In genomic region chr21:42085246-42086077, GRCh38 we compare ENCODE assay signal across 18 cellular contexts. TPM values are rescaled to one million over a fixed set of nuclear protein-coding genes. Genes with fewer than 3 reads are reported as not detected.
A peak's percentile ranks its signal among the peaks of the same experiment; 100 is the strongest.
DNase-seq lines count a peak whose midpoint lies in the region; ATAC-seq and TF ChIP-seq lines count a peak whose summit lies in the region.
"Had no signal": no experiment of that assay in that cellular context is flagged by ENCODE, and none has a peak within 500 bp of the region (broad histone marks: within the 10 kb centered on the region; RNA-seq: fewer than 3 reads in every experiment).

No MANE protein-coding gene starts in this region.

- H3F3A ChIP-seq in OCI-LY1 (ENCODE audit: insufficient read depth, low read length): no peaks in the 10 kb centered on the region

- H3T11ph ChIP-seq in H9 (ENCODE audit: low read length): no peak overlapping the region

- no peaks in the 10 kb centered on the region for H3K4me1 ChIP-seq in H9 (ENCODE audit: insufficient read depth, low read length)
- H3K4me1 ChIP-seq in OCI-LY1 (ENCODE audit: insufficient read depth, low read length, severe bottlenecking): peaks cover 67% of the 10 kb centered on the region
- peaks cover 8% of the 10 kb centered on the region for H3K4me1 ChIP-seq in mesenchymal stem cell (ENCODE audit: control insufficient read depth, insufficient read depth, low read depth, low read length)
- peaks cover 6 to 20% of the 10 kb centered on the region in 2 donors for H3K4me1 ChIP-seq in thyroid gland
- H3K4me1 ChIP-seq: HAP-1 had no signal

- H4K8ac ChIP-seq in H9 (replicated peaks; ENCODE audit: insufficient read length, low read depth, low read length) (no peak overlapping the region), mesenchymal stem cell (ENCODE audit: low read length) (peak overlapping the region; percentile 66)

- H3K23ac ChIP-seq in H9 (ENCODE audit: insufficient read length, low read depth, low read length): no peak overlapping the region
- no peak overlapping the region for H3K23ac ChIP-seq in mesenchymal stem cell (ENCODE audit: low read length in 2 of 2)

- H3K4me3 Mint-ChIP-seq in H9: no peak overlapping the region
- H3K4me3 Mint-ChIP-seq in activated T-helper 2 cell treated with anti-CD3 and anti-CD28 coated beads, Interferon-gamma antibody, Interleukin-2, Interleukin-4, amounts not matched to agents 10 μg/mL and 5 μg/mL and 100 μg/mL, durations not matched to agents 14 hours and 24 hours and 36 hours (ENCODE audit: low read depth): no peak overlapping the region
- H3K4me3 Mint-ChIP-seq: CD4-positive, alpha-beta T cell had no signal

- no peak overlapping the region for H2BK120ac ChIP-seq in H9 (ENCODE audit: low read depth, low read length, poor library complexity, severe bottlenecking)
- no peak overlapping the region for H2BK120ac ChIP-seq in mesenchymal stem cell (ENCODE audit: low read depth, low read length)

- H2BK5ac ChIP-seq in H9 (ENCODE audit: insufficient read length, low read length) (no peak overlapping the region), mesenchymal stem cell (ENCODE audit: low read depth, low read length, poor library complexity, severe bottlenecking) (no peak overlapping the region)

- H3K4me1 Mint-ChIP-seq in H9: no peaks in the 10 kb centered on the region
- H3K4me1 Mint-ChIP-seq in activated T-helper 2 cell treated with anti-CD3 and anti-CD28 coated beads, Interferon-gamma antibody, Interleukin-2, Interleukin-4, amounts not matched to agents 10 μg/mL and 5 μg/mL and 100 μg/mL, durations not matched to agents 14 hours and 24 hours and 36 hours (ENCODE audit: low read depth): peaks cover 10% of the 10 kb centered on the region

- H3K36me3 Mint-ChIP-seq in H9 (ENCODE audit: insufficient read depth in 1 of 3, low read depth in 3 of 3): no peaks in the 10 kb centered on the region
- H3K36me3 Mint-ChIP-seq in activated T-helper 2 cell treated with anti-CD3 and anti-CD28 coated beads, Interferon-gamma antibody, Interleukin-2, Interleukin-4, amounts not matched to agents 10 μg/mL and 5 μg/mL and 100 μg/mL, durations not matched to agents 14 hours and 24 hours and 36 hours (ENCODE audit: low read depth): no peaks in the 10 kb centered on the region

- no peak for TF ChIP-seq POLR2A in thyroid gland (IDR thresholded peaks at IDR 0.05)

- H3K4me2 ChIP-seq in H9 (ENCODE audit: insufficient read depth, insufficient read length, low read length) (no peak overlapping the region), OCI-LY1 (ENCODE audit: low read length) (peak overlapping the region; percentile 11; the same call in 1 of the 2 replicates), mesenchymal stem cell (ENCODE audit: low read length, poor library complexity, severe bottlenecking) (no peak overlapping the region)
- H3K4me2 ChIP-seq: BLaER1, KMS-11 had no signal

- H3K36me3 ChIP-seq in OCI-LY1 (ENCODE audit: insufficient read depth, low read length) (no peaks in the 10 kb centered on the region), mesenchymal stem cell (ENCODE audit: control insufficient read depth in 1 of 2, insufficient read depth in 2 of 2, low read depth in 1 of 2, low read length in 2 of 2) (no peaks in the 10 kb centered on the region), thyroid gland (no peaks in the 10 kb centered on the region), MG63 (no peaks in the 10 kb centered on the region)
- H3K36me3 ChIP-seq: BLaER1, HAP-1 had no signal

- H2BK20ac ChIP-seq in H9 (ENCODE audit: low read depth, low read length, poor library complexity, severe bottlenecking): no peak overlapping the region

- ATAC-seq in GM21576 (IDR thresholded peaks at IDR 0.05; ENCODE audit: unreplicated experiment): no peak

- H3K27ac Mint-ChIP-seq in H9: no peak overlapping the region
- no peak overlapping the region for H3K27ac Mint-ChIP-seq in activated T-helper 2 cell treated with anti-CD3 and anti-CD28 coated beads, Interferon-gamma antibody, Interleukin-2, Interleukin-4, amounts not matched to agents 10 μg/mL and 5 μg/mL and 100 μg/mL, durations not matched to agents 14 hours and 24 hours and 36 hours
- H3K27ac Mint-ChIP-seq: CD4-positive, alpha-beta T cell had no signal

- no peaks in the 10 kb centered on the region for H3K27me3 ChIP-seq in H9 (ENCODE audit: insufficient read depth, low read length)
- H3K27me3 ChIP-seq in OCI-LY1 (ENCODE audit: insufficient read depth, low read length): peaks cover 7% of the 10 kb centered on the region; the same call in 1 of the 2 replicates
- peaks cover 0 to 25% of the 10 kb centered on the region in 2 experiments for H3K27me3 ChIP-seq in mesenchymal stem cell (ENCODE audit: control insufficient read depth in 1 of 2, insufficient read depth in 1 of 2, low read length in 2 of 2)
- no peaks in the 10 kb centered on the region for H3K27me3 ChIP-seq in thyroid gland
- no peaks in the 10 kb centered on the region for H3K27me3 ChIP-seq in MG63
- H3K27me3 ChIP-seq: BLaER1 had no signal

- no peaks in the 10 kb centered on the region for H3K9me2 ChIP-seq in OCI-LY1 (ENCODE audit: low read depth, low read length)

- no peaks in the 10 kb centered on the region for H3K9me3 Mint-ChIP-seq in H9
- H3K9me3 Mint-ChIP-seq in activated T-helper 2 cell treated with anti-CD3 and anti-CD28 coated beads, Interferon-gamma antibody, Interleukin-2, Interleukin-4, amounts not matched to agents 10 μg/mL and 5 μg/mL and 100 μg/mL, durations not matched to agents 14 hours and 24 hours and 36 hours: no peaks in the 10 kb centered on the region
- H3K9me3 Mint-ChIP-seq: CD4-positive, alpha-beta T cell had no signal

- H4K20me1 ChIP-seq in H9 (ENCODE audit: control insufficient read depth, insufficient read depth, insufficient read length): no peaks in the 10 kb centered on the region
- H4K20me1 ChIP-seq in OCI-LY1 (ENCODE audit: insufficient read depth, low read length): no peaks in the 10 kb centered on the region
- H4K20me1 ChIP-seq: BLaER1 had no signal

- H4K5ac ChIP-seq in H9 (ENCODE audit: insufficient read length, low read depth, low read length): no peak overlapping the region

- H3K79me1 ChIP-seq in H9 (ENCODE audit: insufficient read depth, low read depth, low read length, poor library complexity, severe bottlenecking) (no peaks in the 10 kb centered on the region), mesenchymal stem cell (replicated peaks; ENCODE audit: low read length, poor library complexity, severe bottlenecking) (no peaks in the 10 kb centered on the region)

- no peak overlapping the region for H3K18ac ChIP-seq in H9 (ENCODE audit: insufficient read length, low read depth, low read length)
- H3K18ac ChIP-seq in mesenchymal stem cell (ENCODE audit: low read depth in 1 of 2, low read length in 2 of 2): no peak overlapping the region

- TF ChIP-seq CTCF in H9 (conservative IDR thresholded peaks at IDR 0.05) (no peak), OCI-LY1 (IDR thresholded peaks at IDR 0.05; ENCODE audit: low read length) (no peak), thyroid gland (IDR thresholded peaks at IDR 0.05) (no peak)

- H2BK15ac ChIP-seq in H9 (ENCODE audit: low read depth, low read length) (no peak overlapping the region), mesenchymal stem cell (ENCODE audit: low read depth, poor library complexity, severe bottlenecking) (peak overlapping the region; percentile 30)

- intact Hi-C loops in thyroid gland (cut with DNase I): no loop called here
- intact Hi-C loops in activated T-helper 2 cell treated with anti-CD3 and anti-CD28 coated beads, Interferon-gamma antibody, Interleukin-2, Interleukin-4, amounts not matched to agents 10 μg/mL and 5 μg/mL and 100 μg/mL, durations not matched to agents 14 hours and 24 hours and 36 hours (cut with micrococcal nuclease): no loop called here

- DNase-seq in H9 (no peak), mesenchymal stem cell (no peak), thyroid gland (no peak), MG63 (no peak)
- no peak for DNase-seq in activated T-helper 2 cell treated with anti-CD3 and anti-CD28 coated beads, Interferon-gamma antibody, Interleukin-2, Interleukin-4, amounts not matched to agents 10 μg/mL and 5 μg/mL and 100 μg/mL, durations not matched to agents 14 hours and 24 hours and 36 hours (ENCODE audit: low spot score)
- DNase-seq: 8988T; ACHN; CD4-positive, alpha-beta T cell; NCI-H146; NCI-H1930; NCI-H2107; NCI-H526; SHP77 treated with DMSO at 0.1 percent for 48 hours had no signal

- H3K4ac ChIP-seq in H9 (ENCODE audit: low read depth, low read length): no peak overlapping the region
- no peak overlapping the region for H3K4ac ChIP-seq in mesenchymal stem cell (ENCODE audit: low read depth in 1 of 2, low read length in 2 of 2)

- H3K56ac ChIP-seq in H9 (ENCODE audit: insufficient read length, low read depth, low read length): no peak overlapping the region

- no peaks in the 10 kb centered on the region for H3K9me3 ChIP-seq in H9 (ENCODE audit: control insufficient read depth, low read depth, low read length)
- no peaks in the 10 kb centered on the region for H3K9me3 ChIP-seq in OCI-LY1 (ENCODE audit: low read length)
- H3K9me3 ChIP-seq in mesenchymal stem cell (ENCODE audit: control insufficient read depth, low read length): no peaks in the 10 kb centered on the region
- no peaks in the 10 kb centered on the region for H3K9me3 ChIP-seq in thyroid gland
- no peaks in the 10 kb centered on the region for H3K9me3 ChIP-seq in MG63
- H3K9me3 ChIP-seq: BLaER1, HAP-1 had no signal

- no peaks in the 10 kb centered on the region for H3K23me2 ChIP-seq in H9 (ENCODE audit: insufficient read length, low read depth, low read length, poor library complexity, severe bottlenecking)

- no peak overlapping the region for H3K27ac ChIP-seq in H9 (ENCODE audit: insufficient read length, low read depth, low read length)
- H3K27ac ChIP-seq in OCI-LY1 (ENCODE audit: low read depth, low read length, poor library complexity, severe bottlenecking): peak overlapping the region; percentile 77
- no peak overlapping the region for H3K27ac ChIP-seq in mesenchymal stem cell (ENCODE audit: low read length, poor library complexity, severe bottlenecking)
- peak overlapping the region; percentile 30 to 74 (median 53) for H3K27ac ChIP-seq in thyroid gland
- H3K27ac ChIP-seq: BLaER1, KMS-11 had no signal

- H3K79me2 ChIP-seq in H9 (ENCODE audit: insufficient read depth, low read length) (no peaks in the 10 kb centered on the region), OCI-LY1 (ENCODE audit: insufficient read depth, low read length) (no peaks in the 10 kb centered on the region)

- no peak overlapping the region for H4K91ac ChIP-seq in H9 (ENCODE audit: insufficient read length, low read depth, low read length)
- no peak overlapping the region for H4K91ac ChIP-seq in mesenchymal stem cell (ENCODE audit: low read length)

- H2AFZ ChIP-seq in H9 (ENCODE audit: low read length) (no peak overlapping the region), OCI-LY1 (ENCODE audit: low read length) (no peak overlapping the region), mesenchymal stem cell (ENCODE audit: low read depth, low read length) (no peak overlapping the region)

- WGBS in H9 (ENCODE audit: extremely low coverage, insufficient read length, low lambda C conversion rate): no CpG with 5 or more reads among the region's 16 CpGs
- 91% methylated on average over 16 of the region's 16 CpGs for WGBS in mesenchymal stem cell
- WGBS in thyroid gland, 2 donors: 88 to 95% methylated on average over 15 to 16 of the region's 16 CpGs

- H3K27me3 Mint-ChIP-seq in H9 (ENCODE audit: low read depth): peaks cover 3% of the 10 kb centered on the region
- H3K27me3 Mint-ChIP-seq in activated T-helper 2 cell treated with anti-CD3 and anti-CD28 coated beads, Interferon-gamma antibody, Interleukin-2, Interleukin-4, amounts not matched to agents 10 μg/mL and 5 μg/mL and 100 μg/mL, durations not matched to agents 14 hours and 24 hours and 36 hours (ENCODE audit: low read depth): peaks cover 4% of the 10 kb centered on the region
- H3K27me3 Mint-ChIP-seq: CD4-positive, alpha-beta T cell had no signal

- H2BK12ac ChIP-seq in H9 (ENCODE audit: insufficient read length, low read depth, low read length) (no peak overlapping the region), mesenchymal stem cell (ENCODE audit: low read length in 2 of 2) (no peak overlapping the region)

- H3K14ac ChIP-seq in H9 (ENCODE audit: insufficient read depth, low read length) (0 out of 2 replicates have a peak overlapping the region, but pooled peaks have one; percentile 8), mesenchymal stem cell (ENCODE audit: low read length in 2 of 2) (no peak overlapping the region)

- H2AK5ac ChIP-seq in H9 (ENCODE audit: insufficient read length, low read length) (no peak overlapping the region), mesenchymal stem cell (ENCODE audit: low read length, severe bottlenecking) (no peak overlapping the region)

- H3K4me3 ChIP-seq in OCI-LY1 (ENCODE audit: low read depth, low read length, poor library complexity, severe bottlenecking) (no peak overlapping the region), mesenchymal stem cell (ENCODE audit: insufficient read depth in 1 of 2, low read depth in 1 of 2, low read length in 2 of 2) (no peak overlapping the region), thyroid gland (replicated peaks in 1 of 3) (no peak overlapping the region), MG63 (no peak overlapping the region)
- H3K4me3 ChIP-seq: BLaER1, HAP-1 had no signal

- H3K9ac ChIP-seq in H9 (ENCODE audit: extremely low read depth, insufficient read length, low read length) (no peak overlapping the region), OCI-LY1 (ENCODE audit: low read length) (peak overlapping the region; percentile 28; the same call in 1 of the 2 replicates), mesenchymal stem cell (ENCODE audit: low read length) (no peak overlapping the region)
- H3K9ac ChIP-seq: BLaER1, KMS-11 had no signal

RNA-seq across cellular contexts. Expression of gene UMODL1, which starts 14.3 kb away (rescaled TPM):
- not detected in 2 replicates for total RNA-seq in H9 (2021)
- polyA plus RNA-seq in mesenchymal stem cell (2013, experiment 1 of 2): 0.07 TPM
- 0.07 TPM for polyA plus RNA-seq in mesenchymal stem cell (2013, experiment 2 of 2)
- not detected for total RNA-seq in thyroid gland
- total RNA-seq in MG63 (2014; rRNA removed; shearing (Covaris generic); ENCODE audit: low replicate concordance): not detected in 2 replicates
- not detected in 2 replicates for total RNA-seq in activated T-helper 2 cell treated with anti-CD3 and anti-CD28 coated beads, Interferon-gamma antibody, Interleukin-2, Interleukin-4, amounts not matched to agents 10 μg/mL and 5 μg/mL and 100 μg/mL, durations not matched to agents 14 hours and 24 hours and 36 hours

Comparison
In these comparisons a context has a peak if more than half of its experiments do, and no peak if none do; other contexts are left out.
1. H3K27ac ChIP-seq: peak in OCI-LY1 (single experiment) and thyroid gland (3 of 3); none in H9 (single experiment) and mesenchymal stem cell (single experiment).